In the genomic region with DNA sequence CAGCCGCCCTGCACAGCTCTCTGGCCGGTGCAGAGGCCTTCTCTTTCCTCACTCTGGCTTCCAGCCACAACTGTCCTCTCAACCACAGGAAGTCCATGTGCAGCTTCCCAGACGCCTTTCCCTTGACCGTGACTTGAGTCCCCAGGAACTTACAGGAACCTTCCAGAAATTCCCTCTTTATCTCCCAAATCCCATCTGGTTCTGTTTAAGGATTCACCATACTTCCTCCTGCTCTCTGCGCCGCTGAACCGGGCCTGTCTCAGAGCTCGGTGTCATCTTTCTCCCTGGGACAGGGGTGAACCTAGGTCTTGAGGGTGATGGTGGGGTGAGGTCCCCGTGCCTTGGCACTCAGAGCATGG, we compare ENCODE assay signal across 21 cellular contexts.
DNase-seq lines count a peak whose midpoint lies in the region; ATAC-seq and TF ChIP-seq lines count a peak whose summit lies in the region.
"Had no signal": no experiment of that assay in that cellular context is flagged by ENCODE, and none has a peak within 500 bp of the region (broad histone marks: within the 10 kb centered on the region; RNA-seq: fewer than 3 reads in every experiment).

No MANE protein-coding gene starts in this region.

- H3K4me3 ChIP-seq in GM23338 (no peak overlapping the region), fibroblast of lung (replicated peaks in 1 of 4; ENCODE audit: control extremely low read depth in 1 of 4, insufficient read depth in 1 of 4, low read depth in 3 of 4, low read length in 4 of 4) (no peak overlapping the region), breast epithelium (no peak overlapping the region)
- H3K4me3 ChIP-seq: cardiac muscle cell, esophagus muscularis mucosa, upper lobe of left lung had no signal

- H3F3A ChIP-seq in GM23338 (replicated peaks; ENCODE audit: low read depth): no peaks in the 10 kb centered on the region

- H3K9me3 ChIP-seq in fibroblast of lung (ENCODE audit: control insufficient read depth, insufficient read depth, low read depth, low read length) (no peaks in the 10 kb centered on the region), breast epithelium (peaks cover 0 to under 1% of the 10 kb centered on the region in 2 donors)
- H3K9me3 ChIP-seq: esophagus muscularis mucosa, upper lobe of left lung had no signal

- H2AFZ ChIP-seq in GM23338 (no peak overlapping the region), fibroblast of lung (ENCODE audit: low read length) (no peak overlapping the region)

- H3K4me1 ChIP-seq in GM23338 (ENCODE audit: insufficient read depth) (no peaks in the 10 kb centered on the region), fibroblast of lung (ENCODE audit: control insufficient read depth, extremely low read depth, insufficient read depth, low read length) (peaks cover 7% of the 10 kb centered on the region), breast epithelium (no peaks in the 10 kb centered on the region)
- H3K4me1 ChIP-seq: upper lobe of left lung had no signal

- H3K9me3 Mint-ChIP-seq in GM23338 (peaks cover 9% of the 10 kb centered on the region), mesothelial cell of epicardium (peaks cover 2% of the 10 kb centered on the region)
- H3K9me3 Mint-ChIP-seq: natural killer cell had no signal

- H4K20me1 ChIP-seq in GM23338 (replicated peaks; ENCODE audit: insufficient read depth) (no peaks in the 10 kb centered on the region), fibroblast of lung (ENCODE audit: control insufficient read depth, extremely low read depth, insufficient read depth, low read length) (no peaks in the 10 kb centered on the region)

- peaks cover 3% of the 10 kb centered on the region for H3K27me3 Mint-ChIP-seq in GM23338 (ENCODE audit: insufficient read depth, low read depth, poor library complexity)
- H3K27me3 Mint-ChIP-seq in mesothelial cell of epicardium (ENCODE audit: low read depth): no peaks in the 10 kb centered on the region

- no peak overlapping the region for H3K27ac ChIP-seq in GM23338 (ENCODE audit: low read depth)
- H3K27ac ChIP-seq in fibroblast of lung (ENCODE audit: insufficient read depth, low read length): no peak overlapping the region
- peak overlapping the region in 1 of 2 donors; percentile 20 for H3K27ac ChIP-seq in breast epithelium
- H3K27ac ChIP-seq: cardiac muscle cell, esophagus muscularis mucosa, upper lobe of left lung, WERI-Rb-1 had no signal

- H3K36me3 Mint-ChIP-seq in GM23338 (ENCODE audit: low read depth) (no peaks in the 10 kb centered on the region; the same call in 2 of the 3 replicates), mesothelial cell of epicardium (peaks cover under 1% of the 10 kb centered on the region)
- H3K36me3 Mint-ChIP-seq: activated naive CD8-positive, alpha-beta T cell; natural killer cell had no signal

- ATAC-seq in GM23338 (no peak), HG02642 (IDR thresholded peaks at IDR 0.05; ENCODE audit: poor library complexity, unreplicated experiment) (no peak)
- ATAC-seq: activated T-cell treated with anti-CD3 and anti-CD28 coated beads, Interleukin-2, amount 50 U/mL, for 72 hours; natural killer cell; stimulated activated naive CD8-positive, alpha-beta T cell treated with anti-CD3 and anti-CD28 coated beads, Interleukin-15, Interleukin-2, amounts not matched to agents 100 U/mL and 50 U/mL, for 24 hours had no signal

- no peak overlapping the region for H3K9ac ChIP-seq in fibroblast of lung (ENCODE audit: insufficient read depth, low read length)

- no peak for TF ChIP-seq POLR2A in breast epithelium (IDR thresholded peaks at IDR 0.05)

- H3K4me1 Mint-ChIP-seq in GM23338 (no peaks in the 10 kb centered on the region; the same call in 2 of the 3 replicates), mesothelial cell of epicardium (peaks cover 13% of the 10 kb centered on the region)
- H3K4me1 Mint-ChIP-seq: natural killer cell had no signal

- TF ChIP-seq CTCF in GM23338 (conservative IDR thresholded peaks at IDR 0.05; ENCODE audit: low read depth in 2 of 2): no peak
- TF ChIP-seq CTCF in fibroblast of lung (conservative IDR thresholded peaks at IDR 0.05 in 1 of 2, IDR thresholded peaks at IDR 0.05 in 1 of 2; ENCODE audit: low read depth in 1 of 2, low read length in 2 of 2): no peak
- no peak for TF ChIP-seq CTCF in mesothelial cell of epicardium (IDR thresholded peaks at IDR 0.05; ENCODE audit: unreplicated experiment)
- no peak for TF ChIP-seq CTCF in breast epithelium (IDR thresholded peaks at IDR 0.05)

- intact Hi-C loops in breast epithelium (cut with DNase I; ENCODE audit: low total_unique reads): no loop called here

- H3K4me2 ChIP-seq in GM23338: no peak overlapping the region
- no peak overlapping the region for H3K4me2 ChIP-seq in fibroblast of lung (ENCODE audit: extremely low read depth, insufficient read depth, low read length)

- DNase-seq in AG08395 (ENCODE audit: low spot score) (peak; percentile 77), GM23338 (ENCODE audit: low spot score) (no peak), fibroblast of lung (ENCODE audit: low read depth in 2 of 2) (peak; percentile 38 to 68), mesothelial cell of epicardium (ENCODE audit: low spot score in 2 of 2, unreplicated experiment in 2 of 2) (no peak), occipital lobe (lab: John Stamatoyannopoulos, UW) (no peak), breast epithelium (ENCODE audit: low spot score in 2 of 2) (no peak)
- no peak for DNase-seq in activated CD4-positive, CD25-positive, alpha-beta regulatory T cell treated with anti-CD3 and anti-CD28 coated beads, Interleukin-2, amount 50 U/mL, for 72 hours
- DNase-seq: activated T-cell treated with anti-CD3 and anti-CD28 coated beads, Interleukin-2, amount 50 U/mL, for 72 hours; effector CD4-positive, alpha-beta T cell; mammary epithelial cell; natural killer cell; NCI-H146; NCI-H226; stimulated activated naive CD8-positive, alpha-beta T cell treated with anti-CD3 and anti-CD28 coated beads, Interleukin-15, Interleukin-2, amounts not matched to agents 100 U/mL and 50 U/mL, for 24 hours; upper lobe of left lung; WERI-Rb-1 had no signal

- H3K27ac Mint-ChIP-seq in GM23338 (peak overlapping the region; percentile 60; the same call in 1 of the 2 replicates), mesothelial cell of epicardium (peak overlapping the region; percentile 80)
- H3K27ac Mint-ChIP-seq: activated naive CD8-positive, alpha-beta T cell; activated T-cell treated with anti-CD3 and anti-CD28 coated beads, Interleukin-2, amount 50 U/mL, for 72 hours; natural killer cell; T-helper 1 cell treated with Interleukin-12 subunit alpha and Interleukin-12 subunit beta and Interleukin-4 antibody, amounts not matched to agents 30 μg/mL and 1 μg/mL, for 36 hours had no signal

- H3K27me3 ChIP-seq in GM23338 (ENCODE audit: insufficient read depth) (no peaks in the 10 kb centered on the region), fibroblast of lung (ENCODE audit: control insufficient read depth, insufficient read depth, low read length) (no peaks in the 10 kb centered on the region), breast epithelium (no peaks in the 10 kb centered on the region)
- H3K27me3 ChIP-seq: cardiac muscle cell, upper lobe of left lung had no signal

- H3K36me3 ChIP-seq in GM23338 (ENCODE audit: insufficient read depth) (no peaks in the 10 kb centered on the region), fibroblast of lung (ENCODE audit: control insufficient read depth, insufficient read depth, low read length) (no peaks in the 10 kb centered on the region), breast epithelium (no peaks in the 10 kb centered on the region)
- H3K36me3 ChIP-seq: cardiac muscle cell, esophagus muscularis mucosa, upper lobe of left lung, WERI-Rb-1 had no signal

- no peaks in the 10 kb centered on the region for H3K9me2 ChIP-seq in GM23338 (ENCODE audit: insufficient read depth)

- H3K4me3 Mint-ChIP-seq in GM23338: no peak overlapping the region
- no peak overlapping the region for H3K4me3 Mint-ChIP-seq in mesothelial cell of epicardium
- H3K4me3 Mint-ChIP-seq: activated naive CD8-positive, alpha-beta T cell; activated T-cell treated with anti-CD3 and anti-CD28 coated beads, Interleukin-2, amount 50 U/mL, for 72 hours; natural killer cell; T-helper 1 cell treated with Interleukin-12 subunit alpha and Interleukin-12 subunit beta and Interleukin-4 antibody, amounts not matched to agents 30 μg/mL and 1 μg/mL, for 36 hours had no signal

- no peaks in the 10 kb centered on the region for H3K79me2 ChIP-seq in GM23338 (replicated peaks; ENCODE audit: insufficient read depth)
- no peaks in the 10 kb centered on the region for H3K79me2 ChIP-seq in fibroblast of lung (ENCODE audit: control insufficient read depth, insufficient read depth, low read length)

TF ChIP-seq in GM23338, 12 proteins besides CTCF, POLR2A, EP300 and RAD21 (continues in another document):
- TF ChIP-seq, protein P1, sequence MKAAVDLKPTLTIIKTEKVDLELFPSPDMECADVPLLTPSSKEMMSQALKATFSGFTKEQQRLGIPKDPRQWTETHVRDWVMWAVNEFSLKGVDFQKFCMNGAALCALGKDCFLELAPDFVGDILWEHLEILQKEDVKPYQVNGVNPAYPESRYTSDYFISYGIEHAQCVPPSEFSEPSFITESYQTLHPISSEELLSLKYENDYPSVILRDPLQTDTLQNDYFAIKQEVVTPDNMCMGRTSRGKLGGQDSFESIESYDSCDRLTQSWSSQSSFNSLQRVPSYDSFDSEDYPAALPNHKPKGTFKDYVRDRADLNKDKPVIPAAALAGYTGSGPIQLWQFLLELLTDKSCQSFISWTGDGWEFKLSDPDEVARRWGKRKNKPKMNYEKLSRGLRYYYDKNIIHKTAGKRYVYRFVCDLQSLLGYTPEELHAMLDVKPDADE (IDR thresholded peaks at IDR 0.05): no peak
- TF ChIP-seq ZNF331 (CRISPR knock-in tag; IDR thresholded peaks at IDR 0.05; ENCODE audit: low read depth): no peak

Comparison
In these comparisons a context has a peak if more than half of its experiments do, and no peak if none do; other contexts are left out.
1. DNase-seq: peak in AG08395 (single experiment) and fibroblast of lung (2 of 2); none in GM23338 (single experiment), mesothelial cell of epicardium (0 of 2), occipital lobe (single experiment), activated CD4-positive, CD25-positive, alpha-beta regulatory T cell treated with anti-CD3 and anti-CD28 coated beads, Interleukin-2, amount 50 U/mL, for 72 hours (single experiment) and breast epithelium (0 of 2).